8 cellular contexts compared by ENCODE assay signal in genomic region chr16:68448360-68448970, GRCh38. TPM values are rescaled to one million over a fixed set of nuclear protein-coding genes. Genes with fewer than 3 reads are reported as not detected.
DNase-seq lines count a peak whose midpoint lies in the region; ATAC-seq, FAIRE-seq and TF ChIP-seq lines count a peak whose summit lies in the region.

Gene SMPD3, minus strand, starts transcription at chr16:68448508. Its CDS starts 76,327 bp downstream, at chr16:68372181.

- peaks cover 5% of the 10 kb centered on the region for H3K4me1 Mint-ChIP-seq in activated T-helper 1 cell treated with anti-CD3 and anti-CD28 coated beads, Interleukin-12 subunit alpha, Interleukin-12 subunit beta, Interleukin-2, Interleukin-4 antibody, amounts not matched to agents 30 ng/mL and 10 ng/mL and 1 ng/mL, durations not matched to agents 14 hours and 24 hours and 36 hours (ENCODE audit: low read depth)

- peak; percentile 89 for ATAC-seq in GM21786 (IDR thresholded peaks at IDR 0.05; ENCODE audit: unreplicated experiment)

- peak within 1 kb of the TSS; percentile 57; the same call in 1 of the 2 replicates for H2AFZ ChIP-seq in KMS-11 (ENCODE audit: low read depth)

- no peaks in the 10 kb centered on the region for H4K20me1 ChIP-seq in KMS-11 (ENCODE audit: insufficient read depth)

- no peaks in the 10 kb centered on the region for H3K79me2 ChIP-seq in KMS-11 (ENCODE audit: insufficient read depth, low read depth)

- peak within 1 kb of the TSS; percentile 93 for H3K4me2 ChIP-seq in KMS-11

- H3K27ac ChIP-seq in KMS-11 (no peak within 1 kb of the TSS), muscle layer of duodenum (ENCODE audit: low read length) (no peak within 1 kb of the TSS)

- TF ChIP-seq CTCF in KMS-11 (conservative IDR thresholded peaks at IDR 0.05; ENCODE audit: low read depth, low read length), result no peak

- no peaks in the 10 kb centered on the region for H3K36me3 Mint-ChIP-seq in activated T-helper 1 cell treated with anti-CD3 and anti-CD28 coated beads, Interleukin-12 subunit alpha, Interleukin-12 subunit beta, Interleukin-2, Interleukin-4 antibody, amounts not matched to agents 30 ng/mL and 10 ng/mL and 1 ng/mL, durations not matched to agents 14 hours and 24 hours and 36 hours (ENCODE audit: low read depth)

- intact Hi-C loops in activated T-helper 1 cell treated with anti-CD3 and anti-CD28 coated beads, Interleukin-12 subunit alpha, Interleukin-12 subunit beta, Interleukin-2, Interleukin-4 antibody, amounts not matched to agents 30 ng/mL and 10 ng/mL and 1 ng/mL, durations not matched to agents 14 hours and 24 hours and 36 hours (cut with micrococcal nuclease), result loop anchor here (1.0 to 5.0 kb wide), 7 partner anchors 20 to 203 kb away; partner anchors contain the start of genes PLA2G15, SLC7A6OS and ZFP90

- H3K27ac Mint-ChIP-seq in activated T-helper 1 cell treated with anti-CD3 and anti-CD28 coated beads, Interleukin-12 subunit alpha, Interleukin-12 subunit beta, Interleukin-2, Interleukin-4 antibody, amounts not matched to agents 30 ng/mL and 10 ng/mL and 1 ng/mL, durations not matched to agents 14 hours and 24 hours and 36 hours, result peak within 1 kb of the TSS; percentile 3

- no peak within 1 kb of the TSS for H3K4me3 ChIP-seq in KMS-11 (IDR thresholded peaks at IDR 0.05; ENCODE audit: insufficient read depth, low read depth, low read length)
- H3K4me3 ChIP-seq in muscle layer of duodenum (ENCODE audit: low read depth in 1 of 2, low read length in 2 of 2), result peak within 1 kb of the TSS; percentile 64 to 83

- no peaks in the 10 kb centered on the region for H3K36me3 ChIP-seq in KMS-11 (ENCODE audit: insufficient read depth)
- no peaks in the 10 kb centered on the region for H3K36me3 ChIP-seq in muscle layer of duodenum (ENCODE audit: control insufficient read depth in 1 of 2, insufficient read depth in 2 of 2, low read length in 2 of 2)

- no peak within 1 kb of the TSS for H3K9ac ChIP-seq in KMS-11

- FAIRE-seq in RCC 7860 (lab: Jason Lieb, UNC), result no peak

- peaks cover 35% of the 10 kb centered on the region for H3K27me3 Mint-ChIP-seq in activated T-helper 1 cell treated with anti-CD3 and anti-CD28 coated beads, Interleukin-12 subunit alpha, Interleukin-12 subunit beta, Interleukin-2, Interleukin-4 antibody, amounts not matched to agents 30 ng/mL and 10 ng/mL and 1 ng/mL, durations not matched to agents 14 hours and 24 hours and 36 hours (ENCODE audit: insufficient read depth)

- H3K4me3 Mint-ChIP-seq in activated T-helper 1 cell treated with anti-CD3 and anti-CD28 coated beads, Interleukin-12 subunit alpha, Interleukin-12 subunit beta, Interleukin-2, Interleukin-4 antibody, amounts not matched to agents 30 ng/mL and 10 ng/mL and 1 ng/mL, durations not matched to agents 14 hours and 24 hours and 36 hours, result peak within 1 kb of the TSS; percentile 72

- H3K4me1 ChIP-seq in KMS-11 (ENCODE audit: low read depth, poor library complexity, severe bottlenecking) (peaks cover 7% of the 10 kb centered on the region), muscle layer of duodenum (ENCODE audit: control insufficient read depth in 1 of 2, insufficient read depth in 2 of 2, low read length in 2 of 2) (peaks cover 0 to 24% of the 10 kb centered on the region in 2 donors)

- H3K27me3 ChIP-seq in KMS-11 (ENCODE audit: insufficient read depth, low read depth) (no peaks in the 10 kb centered on the region), muscle layer of duodenum (ENCODE audit: low read depth, low read length) (peaks cover 4% of the 10 kb centered on the region)

- no peaks in the 10 kb centered on the region for H3K9me3 ChIP-seq in muscle layer of duodenum (ENCODE audit: control insufficient read depth in 1 of 2, low read length in 2 of 2)

- DNase-seq in DMS153 (lab: John Stamatoyannopoulos, UW) (peak; percentile 100), RCC 7860 (ENCODE audit: low spot score) (peak; percentile 62), fibroblast of gingiva (ENCODE audit: low read depth) (peak; percentile 97)
- peak; percentile 98 for DNase-seq in activated T-helper 1 cell treated with anti-CD3 and anti-CD28 coated beads, Interleukin-12 subunit alpha, Interleukin-12 subunit beta, Interleukin-2, Interleukin-4 antibody, amounts not matched to agents 30 ng/mL and 10 ng/mL and 1 ng/mL, durations not matched to agents 14 hours and 24 hours and 36 hours (ENCODE audit: low spot score)
- DNase-seq in stimulated activated CD8-positive, alpha-beta memory T cell treated with anti-CD3 and anti-CD28 coated beads, Interleukin-4, amount 100 ng/mL, for 48 hours, result peak; percentile 99

- no peaks in the 10 kb centered on the region for H3K9me3 Mint-ChIP-seq in activated T-helper 1 cell treated with anti-CD3 and anti-CD28 coated beads, Interleukin-12 subunit alpha, Interleukin-12 subunit beta, Interleukin-2, Interleukin-4 antibody, amounts not matched to agents 30 ng/mL and 10 ng/mL and 1 ng/mL, durations not matched to agents 14 hours and 24 hours and 36 hours

RNA-seq across cellular contexts. Expression of gene SMPD3, which starts in this region (rescaled TPM):
- total RNA-seq in activated T-helper 1 cell treated with anti-CD3 and anti-CD28 coated beads, Interleukin-12 subunit alpha, Interleukin-12 subunit beta, Interleukin-2, Interleukin-4 antibody, amounts not matched to agents 30 ng/mL and 10 ng/mL and 1 ng/mL, durations not matched to agents 14 hours and 24 hours and 36 hours, result 0.49 and 0.61 TPM in 2 replicates

Comparison
In these comparisons a context has a peak if more than half of its experiments do, and no peak if none do; other contexts are left out.
1. Peak in DNase-seq in activated T-helper 1 cell treated with anti-CD3 and anti-CD28 coated beads, Interleukin-12 subunit alpha, Interleukin-12 subunit beta, Interleukin-2, Interleukin-4 antibody, amounts not matched to agents 30 ng/mL and 10 ng/mL and 1 ng/mL, durations not matched to agents 14 hours and 24 hours and 36 hours; RNA of the gene not detected or under 1 TPM.